ENCODE assay signal across 22 cellular contexts in genomic region chr4:186347743-186348142, GRCh38.
A peak's percentile ranks its signal among the peaks of the same experiment; 100 is the strongest.
DNase-seq lines count a peak whose midpoint lies in the region; ATAC-seq and TF ChIP-seq lines count a peak whose summit lies in the region.
"Had no signal": no experiment of that assay in that cellular context is flagged by ENCODE, and none has a peak within 500 bp of the region (broad histone marks: within the 10 kb centered on the region; RNA-seq: fewer than 3 reads in every experiment).

No MANE protein-coding gene starts in this region.

- peak; percentile 9 for DNase-seq in Calu3
- DNase-seq in WTC11 (ENCODE audit: low spot score) = no peak
- DNase-seq in glomerular visceral epithelial cell (ENCODE audit: extremely low spot score) = peak; percentile 4
- DNase-seq in nephron progenitor cell = peak; percentile 14
- DNase-seq in NCI-H510A treated with DMSO at 0.1 percent for 48 hours (lab: John Stamatoyannopoulos, UW) = no peak
- DNase-seq in effector memory CD8-positive, alpha-beta T cell = no peak
- DNase-seq: CD4-positive, CD25-positive, alpha-beta regulatory T cell; GDM1; KBM-7; MG63; NCI-H1105 treated with DMSO at 0.1 percent for 48 hours; NCI-H146; NCI-H1930; NCI-H2107; NCI-H446 treated with DMSO at 0.1 percent for 48 hours; NCI-H526 treated with DMSO at 0.1 percent for 48 hours; Right ventricle myocardium superior; RPMI8226 had no signal

- H3K4me1 ChIP-seq in gastroesophageal sphincter = no peaks in the 10 kb centered on the region
- H3K4me1 ChIP-seq: BLaER1 had no signal

- no peaks in the 10 kb centered on the region for H3K36me3 ChIP-seq in gastroesophageal sphincter
- H3K36me3 ChIP-seq: BLaER1, MG63, SJSA1 had no signal

- H3K27me3 Mint-ChIP-seq in Calu3 (ENCODE audit: unreplicated experiment) (no peaks in the 10 kb centered on the region), WTC11 (ENCODE audit: low read depth) (peaks cover 93% of the 10 kb centered on the region), nephron progenitor cell (ENCODE audit: low read depth, poor library complexity) (no peaks in the 10 kb centered on the region)
- H3K27me3 Mint-ChIP-seq in effector memory CD8-positive, alpha-beta T cell = peaks cover 9 to 16% of the 10 kb centered on the region in 2 donors
- H3K27me3 Mint-ChIP-seq: CD4-positive, CD25-positive, alpha-beta regulatory T cell had no signal

- no peak overlapping the region for H3K4me3 Mint-ChIP-seq in Calu3 (ENCODE audit: low read depth, unreplicated experiment)
- H3K4me3 Mint-ChIP-seq in WTC11 = no peak overlapping the region
- H3K4me3 Mint-ChIP-seq in nephron progenitor cell = no peak overlapping the region
- no peak overlapping the region for H3K4me3 Mint-ChIP-seq in effector memory CD8-positive, alpha-beta T cell
- H3K4me3 Mint-ChIP-seq: CD4-positive, CD25-positive, alpha-beta regulatory T cell had no signal

- BruUV-seq in Calu3 (replicated peaks; lab: Mats Ljungman, UMichigan) = no TSS peak

- ATAC-seq in WTC11 = peak; percentile 38
- ATAC-seq in effector memory CD8-positive, alpha-beta T cell (replicated peaks) = no peak
- no peak for ATAC-seq in HG02840 (IDR thresholded peaks at IDR 0.05; ENCODE audit: low FRiP score, unreplicated experiment)
- ATAC-seq in gastroesophageal sphincter = no peak

- no peaks in the 10 kb centered on the region for H3K9me3 ChIP-seq in gastroesophageal sphincter
- H3K9me3 ChIP-seq: BLaER1, MG63 had no signal

- TF ChIP-seq CTCF in Calu3 (IDR thresholded peaks at IDR 0.05; ENCODE audit: unreplicated experiment) (no peak), WTC11 (IDR thresholded peaks at IDR 0.05) (no peak), nephron progenitor cell (IDR thresholded peaks at IDR 0.05) (no peak), gastroesophageal sphincter (IDR thresholded peaks at IDR 0.05) (no peak)

- H3K4me1 Mint-ChIP-seq in Calu3 (ENCODE audit: low read depth, unreplicated experiment) (no peaks in the 10 kb centered on the region), WTC11 (peaks cover 15% of the 10 kb centered on the region), nephron progenitor cell (no peaks in the 10 kb centered on the region)
- H3K4me1 Mint-ChIP-seq in effector memory CD8-positive, alpha-beta T cell (ENCODE audit: low read depth in 2 of 2) = no peaks in the 10 kb centered on the region
- H3K4me1 Mint-ChIP-seq: CD4-positive, CD25-positive, alpha-beta regulatory T cell had no signal

- H3K9me3 Mint-ChIP-seq in Calu3 (ENCODE audit: low read depth, unreplicated experiment) (no peaks in the 10 kb centered on the region), WTC11 (no peaks in the 10 kb centered on the region), nephron progenitor cell (no peaks in the 10 kb centered on the region)
- no peaks in the 10 kb centered on the region for H3K9me3 Mint-ChIP-seq in effector memory CD8-positive, alpha-beta T cell

- H3K4me3 ChIP-seq in gastroesophageal sphincter = no peak overlapping the region
- H3K4me3 ChIP-seq: BLaER1, MG63, SJSA1 had no signal

- H3K36me3 Mint-ChIP-seq in Calu3 (ENCODE audit: insufficient read depth, unreplicated experiment) (no peaks in the 10 kb centered on the region), WTC11 (no peaks in the 10 kb centered on the region), nephron progenitor cell (ENCODE audit: low read depth) (no peaks in the 10 kb centered on the region)
- H3K36me3 Mint-ChIP-seq in effector memory CD8-positive, alpha-beta T cell (ENCODE audit: insufficient read depth) = no peaks in the 10 kb centered on the region
- H3K36me3 Mint-ChIP-seq: CD4-positive, CD25-positive, alpha-beta regulatory T cell had no signal

- H3K27me3 ChIP-seq in gastroesophageal sphincter = peaks cover 39% of the 10 kb centered on the region
- H3K27me3 ChIP-seq: BLaER1, MG63, SJSA1 had no signal

- intact Hi-C loops in Calu3 (cut with micrococcal nuclease; ENCODE audit: unreplicated experiment) = no loop called here

- CTCF ChIA-PET in Calu3 (lab: Charles Lee) (interaction anchor here (0.6 kb wide), 1 partner anchor 101 kb away, joined by 3 read pairs; no protein-coding TSS in a partner anchor), WTC11 (lab: Charles Lee) (no interaction called here)

- H3K27ac Mint-ChIP-seq in Calu3 (ENCODE audit: unreplicated experiment) (no peak overlapping the region), WTC11 (no peak overlapping the region), nephron progenitor cell (no peak overlapping the region)
- H3K27ac Mint-ChIP-seq in effector memory CD8-positive, alpha-beta T cell = no peak overlapping the region
- H3K27ac Mint-ChIP-seq: CD4-positive, CD25-positive, alpha-beta regulatory T cell had no signal

- no peak for TF ChIP-seq POLR2A in gastroesophageal sphincter (IDR thresholded peaks at IDR 0.05)

- TF ChIP-seq EP300 in gastroesophageal sphincter (IDR thresholded peaks at IDR 0.05) = no peak

- no peak overlapping the region for H3K27ac ChIP-seq in gastroesophageal sphincter
- H3K27ac ChIP-seq: BLaER1, SJSA1 had no signal

- WGBS in gastroesophageal sphincter (ENCODE audit: low coverage in 1 of 2), 2 donors = 44 to 62% methylated on average over 7 to 10 of the region's 12 CpGs

- POLR2A ChIA-PET in WTC11 (lab: Charles Lee) = no interaction called here

TF ChIP-seq in WTC11, 78 proteins besides CTCF, POLR2A, EP300 and RAD21 (continues in another document):
- TF ChIP-seq ZNF425 (CRISPR knock-in tag; conservative IDR thresholded peaks at IDR 0.05) (no peak), TEAD1 (CRISPR knock-in tag; IDR thresholded peaks at IDR 0.05) (no peak), MYBL2 (CRISPR knock-in tag; IDR thresholded peaks at IDR 0.05) (no peak), KAT7 (CRISPR knock-in tag; IDR thresholded peaks at IDR 0.05; ENCODE audit: borderline replicate concordance) (no peak), CREM (CRISPR knock-in tag; IDR thresholded peaks at IDR 0.05) (no peak), TP53 (CRISPR knock-in tag; IDR thresholded peaks at IDR 0.05) (no peak), ZNF219 (CRISPR knock-in tag; IDR thresholded peaks at IDR 0.05; ENCODE audit: borderline replicate concordance) (no peak), AFF4 (CRISPR knock-in tag; IDR thresholded peaks at IDR 0.05; ENCODE audit: borderline replicate concordance) (no peak), ATF2 (CRISPR knock-in tag; IDR thresholded peaks at IDR 0.05; ENCODE audit: borderline replicate concordance, low read depth) (no peak), NR2C2 (CRISPR knock-in tag; IDR thresholded peaks at IDR 0.05) (no peak)

Comparison
In these comparisons a context has a peak if more than half of its experiments do, and no peak if none do; other contexts are left out.
1. DNase-seq: peak in Calu3 (single experiment), glomerular visceral epithelial cell (single experiment) and nephron progenitor cell (single experiment); none in WTC11 (single experiment), NCI-H510A treated with DMSO at 0.1 percent for 48 hours (single experiment) and effector memory CD8-positive, alpha-beta T cell (0 of 3).